Comparison of ENCODE assay signal across 1 cellular context in the genomic region with DNA sequence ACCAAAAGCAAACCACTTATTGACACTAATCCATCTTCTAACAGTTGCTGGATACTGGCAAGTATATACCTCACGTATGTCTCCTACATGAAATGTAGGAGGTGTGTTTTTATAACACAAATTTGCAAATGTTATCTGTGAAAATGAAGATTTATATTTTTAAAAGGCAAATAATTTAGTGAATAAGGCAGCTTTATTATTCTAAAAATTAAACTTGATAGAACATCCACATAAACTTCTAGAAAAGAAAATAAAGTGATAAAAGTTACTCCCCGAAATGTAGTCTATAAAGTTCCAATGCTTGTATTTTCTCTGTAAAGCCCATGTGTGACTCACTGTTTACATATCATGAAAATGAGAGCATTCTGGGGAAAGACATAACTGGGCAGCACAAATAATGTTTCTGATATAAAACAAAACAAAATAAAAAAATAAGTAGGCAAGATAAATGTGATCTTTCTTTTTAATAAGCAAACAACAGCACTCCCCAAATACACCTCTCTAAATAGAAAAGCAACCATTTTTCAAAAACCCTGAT.
TF ChIP-seq lines count a peak whose summit lies in the region.

No MANE protein-coding gene starts in this region.

TF ChIP-seq in WTC11, 78 proteins besides CTCF, POLR2A, EP300 and RAD21:
- TF ChIP-seq, protein P1, sequence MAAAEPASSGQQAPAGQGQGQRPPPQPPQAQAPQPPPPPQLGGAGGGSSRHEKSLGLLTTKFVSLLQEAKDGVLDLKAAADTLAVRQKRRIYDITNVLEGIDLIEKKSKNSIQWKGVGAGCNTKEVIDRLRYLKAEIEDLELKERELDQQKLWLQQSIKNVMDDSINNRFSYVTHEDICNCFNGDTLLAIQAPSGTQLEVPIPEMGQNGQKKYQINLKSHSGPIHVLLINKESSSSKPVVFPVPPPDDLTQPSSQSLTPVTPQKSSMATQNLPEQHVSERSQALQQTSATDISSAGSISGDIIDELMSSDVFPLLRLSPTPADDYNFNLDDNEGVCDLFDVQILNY (CRISPR knock-in tag; IDR thresholded peaks at IDR 0.05) = no peak
- TF ChIP-seq NFE2L1 (CRISPR knock-in tag; IDR thresholded peaks at IDR 0.05) = no peak
- no peak for TF ChIP-seq MYBL2 (CRISPR knock-in tag; IDR thresholded peaks at IDR 0.05)
- TF ChIP-seq ZNF671 (CRISPR knock-in tag; IDR thresholded peaks at IDR 0.05) = no peak
- TF ChIP-seq, protein P2, sequence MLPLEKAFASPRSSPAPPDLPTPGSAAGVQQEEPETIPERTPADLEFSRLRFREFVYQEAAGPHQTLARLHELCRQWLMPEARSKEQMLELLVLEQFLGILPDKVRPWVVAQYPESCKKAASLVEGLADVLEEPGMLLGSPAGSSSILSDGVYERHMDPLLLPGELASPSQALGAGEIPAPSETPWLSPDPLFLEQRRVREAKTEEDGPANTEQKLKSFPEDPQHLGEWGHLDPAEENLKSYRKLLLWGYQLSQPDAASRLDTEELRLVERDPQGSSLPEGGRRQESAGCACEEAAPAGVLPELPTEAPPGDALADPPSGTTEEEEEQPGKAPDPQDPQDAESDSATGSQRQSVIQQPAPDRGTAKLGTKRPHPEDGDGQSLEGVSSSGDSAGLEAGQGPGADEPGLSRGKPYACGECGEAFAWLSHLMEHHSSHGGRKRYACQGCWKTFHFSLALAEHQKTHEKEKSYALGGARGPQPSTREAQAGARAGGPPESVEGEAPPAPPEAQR (CRISPR knock-in tag; IDR thresholded peaks at IDR 0.05) = no peak
- TF ChIP-seq HMGA2 (CRISPR knock-in tag; IDR thresholded peaks at IDR 0.05) = no peak
- no peak for TF ChIP-seq SOX15 (CRISPR knock-in tag; IDR thresholded peaks at IDR 0.05)
- TF ChIP-seq, protein P3, sequence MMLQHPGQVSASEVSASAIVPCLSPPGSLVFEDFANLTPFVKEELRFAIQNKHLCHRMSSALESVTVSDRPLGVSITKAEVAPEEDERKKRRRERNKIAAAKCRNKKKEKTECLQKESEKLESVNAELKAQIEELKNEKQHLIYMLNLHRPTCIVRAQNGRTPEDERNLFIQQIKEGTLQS (CRISPR knock-in tag; conservative IDR thresholded peaks at IDR 0.05) = no peak
